36 cellular contexts compared by ENCODE assay signal in genomic region chr1:179445593-179445992, GRCh38.
"Had no signal": no experiment of that assay in that cellular context is flagged by ENCODE, and none has a peak within 500 bp of the region (broad histone marks: within the 10 kb centered on the region; RNA-seq: fewer than 3 reads in every experiment).

No MANE protein-coding gene starts in this region.

- H3K36me3 Mint-ChIP-seq: activated CD8-positive, alpha-beta memory T cell treated with anti-CD3 and anti-CD28 coated beads, Interleukin-2, amount 10 ng/mL, durations not matched to agents 7 days and 5 days; activated naive CD4-positive, alpha-beta T cell treated with anti-CD3 and anti-CD28 coated beads, Interleukin-2, amount 10 ng/mL, durations not matched to agents 7 days and 5 days; activated naive CD4-positive, alpha-beta T cell treated with anti-CD3 and anti-CD28 coated beads, Interleukin-2, amount 50 U/mL, for 24 hours; activated naive CD8-positive, alpha-beta T cell; activated naive CD8-positive, alpha-beta T cell treated with anti-CD3 and anti-CD28 coated beads, Interleukin-2, amount 10 ng/mL, durations not matched to agents 7 days and 5 days; brain; WTC11 had no signal

- DNase-seq: activated CD4-positive, alpha-beta memory T cell treated with anti-CD3 and anti-CD28 coated beads, Interleukin-2, amount 10 ng/mL, durations not matched to agents 7 days and 5 days; activated CD4-positive, alpha-beta T cell treated with anti-CD3 and anti-CD28 coated beads for 1 hour; activated CD4-positive, alpha-beta T cell treated with anti-CD3 and anti-CD28 coated beads for 36 hours; activated CD4-positive, alpha-beta T cell treated with anti-CD3 and anti-CD28 coated beads for 48 hours; activated CD4-positive, alpha-beta T cell treated with anti-CD3 and anti-CD28 coated beads, Interleukin-2, amount 10 ng/mL, durations not matched to agents 7 days and 5 days; activated CD4-positive, alpha-beta T cell treated with anti-CD3 and anti-CD28 coated beads, Interleukin-2, amount 50 U/mL, for 48 hours; activated CD4-positive, CD25-positive, alpha-beta regulatory T cell; activated CD8-positive, alpha-beta memory T cell treated with anti-CD3 and anti-CD28 coated beads for 24 hours; activated CD8-positive, alpha-beta memory T cell treated with anti-CD3 and anti-CD28 coated beads, Interleukin-2, amount 10 ng/mL, durations not matched to agents 7 days and 5 days; activated CD8-positive, alpha-beta memory T cell treated with anti-CD3 and anti-CD28 coated beads, Interleukin-2, amount 50 U/mL, for 48 hours; activated CD8-positive, alpha-beta T cell treated with anti-CD3 and anti-CD28 coated beads, Interleukin-2, amount 10 ng/mL, durations not matched to agents 7 days and 5 days; activated effector memory CD4-positive, alpha-beta T cell treated with Interleukin-2 at 50 U/mL for 16 hours; activated gamma-delta T cell; activated naive CD4-positive, alpha-beta T cell treated with anti-CD3 and anti-CD28 coated beads, Interleukin-2, amount 10 ng/mL, durations not matched to agents 7 days and 5 days; activated naive CD4-positive, alpha-beta T cell treated with Interleukin-2 at 50 U/mL for 16 hours; activated naive CD8-positive, alpha-beta T cell treated with anti-CD3 and anti-CD28 coated beads, Interleukin-2, amount 10 ng/mL, durations not matched to agents 7 days and 5 days; activated naive CD8-positive, alpha-beta T cell treated with anti-CD3 and anti-CD28 coated beads, Interleukin-2, amount 50 U/mL, for 24 hours; activated T-cell treated with anti-CD3 and anti-CD28 coated beads, Interleukin-2, amount 50 U/mL, for 24 hours; activated T-cell treated with anti-CD3 and anti-CD28 coated beads, Interleukin-2, amount 50 U/mL, for 48 hours; aorta; caudate nucleus; cerebellar nuclear complex; T-helper 2 cell; T-helper 9 cell; WERI-Rb-1 had no signal

- H3K4me1 Mint-ChIP-seq: activated CD4-positive, alpha-beta memory T cell treated with anti-CD3 and anti-CD28 coated beads, Interleukin-2, amount 10 ng/mL, durations not matched to agents 7 days and 5 days; activated CD4-positive, alpha-beta T cell treated with anti-CD3 and anti-CD28 coated beads for 36 hours; activated CD4-positive, alpha-beta T cell treated with anti-CD3 and anti-CD28 coated beads, Interleukin-2, amount 10 ng/mL, durations not matched to agents 7 days and 5 days; activated CD8-positive, alpha-beta memory T cell treated with anti-CD3 and anti-CD28 coated beads, Interleukin-2, amount 10 ng/mL, durations not matched to agents 7 days and 5 days; activated naive CD4-positive, alpha-beta T cell treated with anti-CD3 and anti-CD28 coated beads, Interleukin-2, amount 10 ng/mL, durations not matched to agents 7 days and 5 days; activated naive CD4-positive, alpha-beta T cell treated with anti-CD3 and anti-CD28 coated beads, Interleukin-2, amount 50 U/mL, for 24 hours; activated naive CD8-positive, alpha-beta T cell treated with anti-CD3 and anti-CD28 coated beads, Interleukin-2, amount 10 ng/mL, durations not matched to agents 7 days and 5 days; activated naive CD8-positive, alpha-beta T cell treated with anti-CD3 and anti-CD28 coated beads, Interleukin-2, amount 50 U/mL, for 24 hours; brain; central memory CD8-positive, alpha-beta T cell; WTC11 had no signal

- H3K27ac ChIP-seq: cardiac muscle cell, WERI-Rb-1 had no signal

- FAIRE-seq: bronchial epithelial cell had no signal

- H3K4me3 Mint-ChIP-seq: activated CD4-positive, alpha-beta memory T cell treated with anti-CD3 and anti-CD28 coated beads, Interleukin-2, amount 10 ng/mL, durations not matched to agents 7 days and 5 days; activated CD4-positive, alpha-beta T cell treated with anti-CD3 and anti-CD28 coated beads for 36 hours; activated CD4-positive, alpha-beta T cell treated with anti-CD3 and anti-CD28 coated beads, Interleukin-2, amount 10 ng/mL, durations not matched to agents 7 days and 5 days; activated CD8-positive, alpha-beta memory T cell treated with anti-CD3 and anti-CD28 coated beads, Interleukin-2, amount 10 ng/mL, durations not matched to agents 7 days and 5 days; activated CD8-positive, alpha-beta T cell treated with anti-CD3 and anti-CD28 coated beads, Interleukin-2, amount 10 ng/mL, durations not matched to agents 7 days and 5 days; activated naive CD4-positive, alpha-beta T cell treated with anti-CD3 and anti-CD28 coated beads, Interleukin-2, amount 10 ng/mL, durations not matched to agents 7 days and 5 days; activated naive CD4-positive, alpha-beta T cell treated with anti-CD3 and anti-CD28 coated beads, Interleukin-2, amount 50 U/mL, for 24 hours; activated naive CD8-positive, alpha-beta T cell; activated naive CD8-positive, alpha-beta T cell treated with anti-CD3 and anti-CD28 coated beads, Interleukin-2, amount 10 ng/mL, durations not matched to agents 7 days and 5 days; activated naive CD8-positive, alpha-beta T cell treated with anti-CD3 and anti-CD28 coated beads, Interleukin-2, amount 50 U/mL, for 24 hours; activated T-cell treated with anti-CD3 and anti-CD28 coated beads, Interleukin-2, amount 50 U/mL, for 24 hours; brain; central memory CD8-positive, alpha-beta T cell; T-helper 1 cell treated with Interleukin-12 subunit alpha and Interleukin-12 subunit beta and Interleukin-4 antibody, amounts not matched to agents 30 μg/mL and 1 μg/mL, for 36 hours; T-helper 2 cell treated with Interferon-gamma antibody and Interleukin-4, amounts not matched to agents 5 μg/mL and 100 μg/mL, for 36 hours; WTC11 had no signal

- H3K27me3 ChIP-seq: cardiac muscle cell had no signal

- H3K9me3 Mint-ChIP-seq: activated CD4-positive, alpha-beta memory T cell treated with anti-CD3 and anti-CD28 coated beads, Interleukin-2, amount 10 ng/mL, durations not matched to agents 7 days and 5 days; activated CD4-positive, alpha-beta T cell treated with anti-CD3 and anti-CD28 coated beads, Interleukin-2, amount 10 ng/mL, durations not matched to agents 7 days and 5 days; activated naive CD4-positive, alpha-beta T cell treated with anti-CD3 and anti-CD28 coated beads, Interleukin-2, amount 10 ng/mL, durations not matched to agents 7 days and 5 days; activated naive CD4-positive, alpha-beta T cell treated with anti-CD3 and anti-CD28 coated beads, Interleukin-2, amount 50 U/mL, for 24 hours; activated naive CD8-positive, alpha-beta T cell treated with anti-CD3 and anti-CD28 coated beads, Interleukin-2, amount 10 ng/mL, durations not matched to agents 7 days and 5 days; activated naive CD8-positive, alpha-beta T cell treated with anti-CD3 and anti-CD28 coated beads, Interleukin-2, amount 50 U/mL, for 24 hours; activated T-cell treated with anti-CD3 and anti-CD28 coated beads, Interleukin-2, amount 50 U/mL, for 24 hours; activated T-helper 2 cell treated with anti-CD3 and anti-CD28 coated beads, Interferon-gamma antibody, Interleukin-2, Interleukin-4, amounts not matched to agents 10 μg/mL and 5 μg/mL and 100 μg/mL, durations not matched to agents 14 hours and 24 hours and 36 hours; brain; central memory CD8-positive, alpha-beta T cell; T-helper 1 cell treated with Interleukin-12 subunit alpha and Interleukin-12 subunit beta and Interleukin-4 antibody, amounts not matched to agents 30 μg/mL and 1 μg/mL, for 36 hours; T-helper 2 cell treated with Interferon-gamma antibody and Interleukin-4, amounts not matched to agents 5 μg/mL and 100 μg/mL, for 36 hours had no signal

- H3K36me3 ChIP-seq: cardiac muscle cell, WERI-Rb-1 had no signal

- H3K4me3 ChIP-seq: cardiac muscle cell had no signal

- H3K27ac Mint-ChIP-seq: activated CD4-positive, alpha-beta memory T cell treated with anti-CD3 and anti-CD28 coated beads, Interleukin-2, amount 10 ng/mL, durations not matched to agents 7 days and 5 days; activated CD4-positive, alpha-beta T cell treated with anti-CD3 and anti-CD28 coated beads for 36 hours; activated CD4-positive, alpha-beta T cell treated with anti-CD3 and anti-CD28 coated beads, Interleukin-2, amount 10 ng/mL, durations not matched to agents 7 days and 5 days; activated CD8-positive, alpha-beta memory T cell treated with anti-CD3 and anti-CD28 coated beads, Interleukin-2, amount 10 ng/mL, durations not matched to agents 7 days and 5 days; activated CD8-positive, alpha-beta T cell treated with anti-CD3 and anti-CD28 coated beads, Interleukin-2, amount 10 ng/mL, durations not matched to agents 7 days and 5 days; activated naive CD4-positive, alpha-beta T cell treated with anti-CD3 and anti-CD28 coated beads, Interleukin-2, amount 10 ng/mL, durations not matched to agents 7 days and 5 days; activated naive CD4-positive, alpha-beta T cell treated with anti-CD3 and anti-CD28 coated beads, Interleukin-2, amount 50 U/mL, for 24 hours; activated naive CD8-positive, alpha-beta T cell; activated naive CD8-positive, alpha-beta T cell treated with anti-CD3 and anti-CD28 coated beads, Interleukin-2, amount 10 ng/mL, durations not matched to agents 7 days and 5 days; activated naive CD8-positive, alpha-beta T cell treated with anti-CD3 and anti-CD28 coated beads, Interleukin-2, amount 50 U/mL, for 24 hours; activated T-cell treated with anti-CD3 and anti-CD28 coated beads, Interleukin-2, amount 50 U/mL, for 24 hours; activated T-helper 2 cell treated with anti-CD3 and anti-CD28 coated beads, Interferon-gamma antibody, Interleukin-2, Interleukin-4, amounts not matched to agents 10 μg/mL and 5 μg/mL and 100 μg/mL, durations not matched to agents 14 hours and 24 hours and 36 hours; brain; T-helper 1 cell treated with Interleukin-12 subunit alpha and Interleukin-12 subunit beta and Interleukin-4 antibody, amounts not matched to agents 30 μg/mL and 1 μg/mL, for 36 hours; T-helper 2 cell treated with Interferon-gamma antibody and Interleukin-4, amounts not matched to agents 5 μg/mL and 100 μg/mL, for 36 hours; WTC11 had no signal

- ATAC-seq: activated CD4-positive, alpha-beta T cell treated with anti-CD3 and anti-CD28 coated beads for 36 hours; activated CD4-positive, CD25-positive, alpha-beta regulatory T cell treated with anti-CD3 and anti-CD28 coated beads, Interleukin-2, amount 50 U/mL, for 24 hours; activated CD8-positive, alpha-beta memory T cell treated with anti-CD3 and anti-CD28 coated beads, Interleukin-2, amount 10 ng/mL, durations not matched to agents 7 days and 5 days; activated CD8-positive, alpha-beta T cell treated with anti-CD3 and anti-CD28 coated beads, Interleukin-2, amount 10 ng/mL, durations not matched to agents 7 days and 5 days; activated naive CD8-positive, alpha-beta T cell treated with anti-CD3 and anti-CD28 coated beads, Interleukin-2, amount 50 U/mL, for 24 hours; WTC11 had no signal

- H3K27me3 Mint-ChIP-seq: activated naive CD4-positive, alpha-beta T cell treated with anti-CD3 and anti-CD28 coated beads, Interleukin-2, amount 10 ng/mL, durations not matched to agents 7 days and 5 days had no signal
